Comparison of ENCODE assay signal across 28 cellular contexts in the genomic region with DNA sequence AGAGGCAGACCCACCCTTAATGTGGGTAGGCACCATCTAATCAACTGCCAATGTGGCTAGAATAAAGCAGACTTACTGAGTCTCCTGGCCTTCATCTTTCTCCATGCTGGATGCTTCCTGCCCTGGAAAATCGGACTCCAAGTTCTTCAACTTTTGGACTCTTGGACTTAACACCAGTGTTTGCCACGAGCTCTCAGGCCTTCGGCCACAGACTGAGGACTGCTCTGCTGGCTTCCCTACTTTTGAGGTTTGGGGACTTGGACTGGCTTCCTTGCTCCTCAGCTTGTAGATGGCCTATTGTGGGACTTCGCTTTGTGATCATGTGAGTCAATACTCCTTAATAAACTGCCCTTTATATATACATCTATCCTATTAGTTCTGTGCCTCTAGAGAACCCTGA. TPM values are rescaled to one million over a fixed set of nuclear protein-coding genes. Genes with fewer than 3 reads are reported as not detected.
"Had no signal": no experiment of that assay in that cellular context is flagged by ENCODE, and none has a peak within 500 bp of the region (broad histone marks: within the 10 kb centered on the region; RNA-seq: fewer than 3 reads in every experiment).

No MANE protein-coding gene starts in this region.

- H3K27me3 ChIP-seq: neural progenitor cell, pancreas, right lobe of liver, sigmoid colon, thyroid gland, tibial nerve, upper lobe of right lung, uterus had no signal

- H3K4me3 Mint-ChIP-seq: naive B cell; naive thymus-derived CD8-positive, alpha-beta T cell; natural killer cell treated with Interleukin-12 subunit alpha and Interleukin-12 subunit beta and Interleukin-15 and Interleukin-18, amount 100 ng/mL, for 72 hours; nephron progenitor cell; neural progenitor cell; stimulated activated effector memory CD8-positive, alpha-beta T cell treated with anti-CD3 and anti-CD28 coated beads, Interleukin-12 subunit alpha, Interleukin-12 subunit beta, amount 100 ng/mL, for 72 hours; stimulated activated naive B cell treated with anti-CD40 and anti-IgM and Interleukin-4, amounts not matched to agents 10 μg/mL and 1 μg/mL and 100 μg/mL, for 72 hours; stimulated activated naive CD8-positive, alpha-beta T cell treated with anti-CD3 and anti-CD28 coated beads, Interleukin-15, Interleukin-2, amounts not matched to agents 100 ng/mL and 50 ng/mL, for 24 hours had no signal

- H3K4me1 Mint-ChIP-seq: naive B cell; naive thymus-derived CD8-positive, alpha-beta T cell; nephron progenitor cell; stimulated activated effector memory CD8-positive, alpha-beta T cell treated with anti-CD3 and anti-CD28 coated beads, Interleukin-12 subunit alpha, Interleukin-12 subunit beta, amount 100 ng/mL, for 72 hours; stimulated activated naive B cell treated with anti-CD40 and anti-IgM and Interleukin-4, amounts not matched to agents 10 μg/mL and 1 μg/mL and 100 μg/mL, for 72 hours had no signal

- H3K9me3 ChIP-seq: pancreas, right lobe of liver, thyroid gland, uterus had no signal

- DNase-seq: naive B cell; naive thymus-derived CD8-positive, alpha-beta T cell; nephron progenitor cell; occipital lobe; psoas muscle; right cardiac atrium; right lobe of liver; sigmoid colon; small intestine; stimulated activated CD4-positive, alpha-beta T cell treated with anti-CD3 and anti-CD28 coated beads, Interleukin-15, amount 100 ng/mL, for 24 hours; stimulated activated CD4-positive, alpha-beta T cell treated with anti-CD3 and anti-CD28 coated beads, Interleukin-2, amount 100 ng/mL, for 24 hours; stimulated activated CD4-positive, alpha-beta T cell treated with anti-CD3 and anti-CD28 coated beads, Interleukin-2, amount 100 ng/mL, for 48 hours; stimulated activated CD4-positive, alpha-beta T cell treated with anti-CD3 and anti-CD28 coated beads, Interleukin-4, amount 100 ng/mL, for 24 hours; stimulated activated naive B cell treated with anti-CD40 and anti-IgM and Interleukin-4, amounts not matched to agents 10 μg/mL and 1 μg/mL and 100 μg/mL, for 72 hours; stimulated activated naive CD4-positive, alpha-beta T cell treated with Interleukin-2 at 50 U/mL for 16 hours; stomach; thyroid gland; trophoblast cell; upper lobe of right lung; uterus had no signal

- H3K4me1 ChIP-seq: neural progenitor cell, pancreas, psoas muscle, right lobe of liver, sigmoid colon, stomach, thyroid gland, tibial nerve, upper lobe of right lung, uterus had no signal

- H3K27ac Mint-ChIP-seq: naive B cell; naive thymus-derived CD8-positive, alpha-beta T cell; natural killer cell treated with Interleukin-12 subunit alpha and Interleukin-12 subunit beta and Interleukin-15 and Interleukin-18, amount 100 ng/mL, for 72 hours; nephron progenitor cell; neural progenitor cell; progenitor cell of endocrine pancreas; stimulated activated effector memory CD8-positive, alpha-beta T cell treated with anti-CD3 and anti-CD28 coated beads, Interleukin-12 subunit alpha, Interleukin-12 subunit beta, amount 100 ng/mL, for 72 hours; stimulated activated naive B cell treated with anti-CD40 and anti-IgM and Interleukin-4, amounts not matched to agents 10 μg/mL and 1 μg/mL and 100 μg/mL, for 72 hours; stimulated activated naive CD8-positive, alpha-beta T cell treated with anti-CD3 and anti-CD28 coated beads, Interleukin-15, Interleukin-2, amounts not matched to agents 100 ng/mL and 50 ng/mL, for 24 hours had no signal

- H3K36me3 ChIP-seq: neural progenitor cell, pancreas, right lobe of liver, sigmoid colon, stomach, thoracic aorta, thyroid gland, tibial nerve, upper lobe of right lung, uterus had no signal

- H3K27ac ChIP-seq: neural progenitor cell, pancreas, psoas muscle, right lobe of liver, sigmoid colon, stomach, thoracic aorta, thyroid gland, tibial nerve, upper lobe of right lung, uterus had no signal

- H3K4me3 ChIP-seq: neural progenitor cell, pancreas, psoas muscle, right lobe of liver, sigmoid colon, stomach, thoracic aorta, thyroid gland, tibial nerve, upper lobe of right lung, uterus had no signal

- ATAC-seq: naive thymus-derived CD8-positive, alpha-beta T cell; natural killer cell treated with Interleukin-12 subunit alpha and Interleukin-12 subunit beta and Interleukin-15 and Interleukin-18, amount 100 ng/mL, for 72 hours; pancreas; psoas muscle; right cardiac atrium; right lobe of liver; stimulated activated naive B cell treated with anti-CD40 and anti-IgM and Interleukin-4, amounts not matched to agents 10 μg/mL and 1 μg/mL and 100 μg/mL, for 72 hours; upper lobe of right lung had no signal

- H3K36me3 Mint-ChIP-seq: natural killer cell treated with Interleukin-12 subunit alpha and Interleukin-12 subunit beta and Interleukin-15 and Interleukin-18, amount 100 ng/mL, for 72 hours; neural progenitor cell; stimulated activated effector memory CD8-positive, alpha-beta T cell treated with anti-CD3 and anti-CD28 coated beads, Interleukin-12 subunit alpha, Interleukin-12 subunit beta, amount 100 ng/mL, for 72 hours had no signal

RNA-seq across cellular contexts. Expression of a gene that starts 21.9 kb away (rescaled TPM):
- total RNA-seq: tibial nerve, upper lobe of right lung had no signal
